ENCODE assay signal across 8 cellular contexts in genomic region chr12:11545438-11546330, GRCh38.
A peak's percentile ranks its signal among the peaks of the same experiment; 100 is the strongest.
DNase-seq lines count a peak whose midpoint lies in the region; ATAC-seq, FAIRE-seq and TF ChIP-seq lines count a peak whose summit lies in the region.

No MANE protein-coding gene starts in this region.

- no peaks in the 10 kb centered on the region for H3K9me3 ChIP-seq in A673 (ENCODE audit: low read depth, low read length, poor library complexity, severe bottlenecking)
- no peaks in the 10 kb centered on the region for H3K9me3 ChIP-seq in HepG2 (ENCODE audit: low read length)
- H3K9me3 ChIP-seq in osteoblast (ENCODE audit: low read depth, low read length): no peaks in the 10 kb centered on the region
- no peaks in the 10 kb centered on the region for H3K9me3 ChIP-seq in GM23248 (ENCODE audit: low read depth)

- H3K4me1 ChIP-seq in A673 (ENCODE audit: insufficient read depth, low read length, poor library complexity, severe bottlenecking) (peaks cover 19% of the 10 kb centered on the region), HepG2 (ENCODE audit: insufficient read depth, low read length) (no peaks in the 10 kb centered on the region), osteoblast (ENCODE audit: insufficient read depth, low read length) (peaks cover 3% of the 10 kb centered on the region), GM23248 (ENCODE audit: insufficient read depth) (no peaks in the 10 kb centered on the region)

- TF ChIP-seq EP300 in HepG2 (IDR thresholded peaks at IDR 0.05; ENCODE audit: low read depth in 2 of 2, low read length in 2 of 2) (no peak), HepG2 (CRISPR knock-in tag; IDR thresholded peaks at IDR 0.05; ENCODE audit: borderline replicate concordance) (no peak)

- H4K20me1 ChIP-seq in HepG2 (ENCODE audit: insufficient read depth, low read length) (no peaks in the 10 kb centered on the region), osteoblast (ENCODE audit: insufficient read depth, low read length) (no peaks in the 10 kb centered on the region), GM23248 (ENCODE audit: insufficient read depth) (no peaks in the 10 kb centered on the region)

- POLR2A ChIA-PET in A673 (lab: Charles Lee; ENCODE audit: low non-redundant PET) (interaction anchor here (0.6 kb wide), 1 partner anchor 109 kb away, joined by 3 read pairs; no protein-coding TSS in a partner anchor), HepG2 (lab: Yijun Ruan, JAX) (no interaction called here)

- no TSS peak for BruUV-seq in A673 (replicated peaks; lab: Mats Ljungman, UMichigan)
- BruUV-seq in HepG2 (replicated peaks; lab: Mats Ljungman, UMichigan): no TSS peak

- intact Hi-C loops in A673 (cut with micrococcal nuclease; ENCODE audit: unreplicated experiment): no loop called here
- intact Hi-C loops in HepG2 (cut with micrococcal nuclease; ENCODE audit: unreplicated experiment): no loop called here
- intact Hi-C loops in dorsolateral prefrontal cortex (cut with DNase I): no loop called here

- CTCF ChIA-PET in A673 (lab: Charles Lee) (interaction anchor here (1.0 kb wide), 1 partner anchor 487 kb away, joined by 5 read pairs; no protein-coding TSS in a partner anchor), HepG2 (lab: Yijun Ruan, JAX; ENCODE audit: low intra/inter-chr PET ratio, low total read pairs) (no interaction called here)

- no peak overlapping the region for H3K9ac ChIP-seq in HepG2 (ENCODE audit: insufficient read depth, low read depth, low read length)
- no peak overlapping the region for H3K9ac ChIP-seq in GM23248

- H3F3A ChIP-seq in GM23248 (ENCODE audit: insufficient read depth): no peaks in the 10 kb centered on the region

- no peak for FAIRE-seq in HepG2 (lab: Jason Lieb, UNC)

- DNase-seq in A673 (ENCODE audit: low spot score) (peak; percentile 72), HepG2 (ENCODE audit: low spot score) (no peak), osteoblast (ENCODE audit: insufficient read length, low spot score, missing footprints) (no peak), GM23248 (no peak), dorsolateral prefrontal cortex (no peak)
- DNase-seq in activated CD4-positive, alpha-beta T cell treated with anti-CD3 and anti-CD28 coated beads, Interleukin-2, amount 50 U/mL, for 48 hours: peak; percentile 29 to 43

- H3K9me2 ChIP-seq in GM23248 (ENCODE audit: insufficient read depth): no peaks in the 10 kb centered on the region

- WGBS in HepG2 (ENCODE audit: low lambda C conversion rate): 31% methylated on average over 6 of the region's 6 CpGs
- 44 to 48% methylated on average over 6 of the region's 6 CpGs for WGBS in GM23248 (ENCODE audit: low coverage in 1 of 2, low lambda C conversion rate in 2 of 2, missing lambda C conversion rate in 2 of 2), 2 experiments

- H3K27me3 ChIP-seq in A673 (replicated peaks; ENCODE audit: insufficient read depth, low read depth, low read length, poor library complexity): no peaks in the 10 kb centered on the region
- no peaks in the 10 kb centered on the region for H3K27me3 ChIP-seq in HepG2 (ENCODE audit: control insufficient read depth in 1 of 2, insufficient read depth in 2 of 2, low read length in 2 of 2)
- H3K27me3 ChIP-seq in osteoblast (ENCODE audit: insufficient read depth, low read length): no peaks in the 10 kb centered on the region
- peaks cover 4% of the 10 kb centered on the region; the same call in 1 of the 2 replicates for H3K27me3 ChIP-seq in GM23248 (replicated peaks; ENCODE audit: insufficient read depth)
- H3K27me3 ChIP-seq in dorsolateral prefrontal cortex: no peaks in the 10 kb centered on the region

- ATAC-seq in GM19043 (IDR thresholded peaks at IDR 0.05; ENCODE audit: low read depth, unreplicated experiment): peak; percentile 73
- peak; percentile 79 for ATAC-seq in HG03135 (IDR thresholded peaks at IDR 0.05; ENCODE audit: unreplicated experiment)
- ATAC-seq in HepG2: no peak

- H3K27ac ChIP-seq in A673 (ENCODE audit: low read depth, low read length, poor library complexity, severe bottlenecking) (peak overlapping the region; percentile 49), HepG2 (ENCODE audit: extremely low read length, insufficient read depth, low read length) (no peak overlapping the region), osteoblast (ENCODE audit: low read depth, low read length) (no peak overlapping the region), GM23248 (no peak overlapping the region), dorsolateral prefrontal cortex (no peak overlapping the region)

- no peak overlapping the region for H3K4me2 ChIP-seq in HepG2 (ENCODE audit: low read depth, low read length)
- no peak overlapping the region for H3K4me2 ChIP-seq in osteoblast (ENCODE audit: insufficient read depth, low read length)
- H3K4me2 ChIP-seq in GM23248 (ENCODE audit: unreplicated experiment): no peak overlapping the region

- TF ChIP-seq POLR2A in HepG2 (IDR thresholded peaks at IDR 0.05; ENCODE audit: insufficient read depth in 1 of 2, low read depth in 2 of 2, low read length in 2 of 2): no peak

- in situ Hi-C loops in HepG2 (cut with HindIII; ENCODE audit: extremely low pct_ligation_motif_present, low pct_unique_long_range_greater_than_20kb) (no loop called here), GM23248 (cut with MboI) (no loop called here)

- H3K4me3 ChIP-seq in A673 (ENCODE audit: low read depth, low read length, poor library complexity, severe bottlenecking) (no peak overlapping the region), HepG2 (replicated peaks in 1 of 3; ENCODE audit: insufficient read depth in 1 of 3, low read depth in 2 of 3, low read length in 3 of 3) (no peak overlapping the region), osteoblast (ENCODE audit: insufficient read depth, low read length) (no peak overlapping the region), GM23248 (no peak overlapping the region), dorsolateral prefrontal cortex (no peak overlapping the region)

- no peaks in the 10 kb centered on the region for H3K36me3 ChIP-seq in A673 (ENCODE audit: insufficient read depth, low read length, poor library complexity, severe bottlenecking)
- no peaks in the 10 kb centered on the region for H3K36me3 ChIP-seq in HepG2 (replicated peaks in 1 of 2; ENCODE audit: control insufficient read depth in 1 of 2, insufficient read depth in 2 of 2, low read length in 2 of 2)
- H3K36me3 ChIP-seq in osteoblast (ENCODE audit: insufficient read depth, low read length): no peaks in the 10 kb centered on the region
- H3K36me3 ChIP-seq in GM23248 (ENCODE audit: low read depth): no peaks in the 10 kb centered on the region

- H3K79me2 ChIP-seq in HepG2 (ENCODE audit: insufficient read depth, low read length) (no peaks in the 10 kb centered on the region), osteoblast (ENCODE audit: insufficient read depth, low read length) (no peaks in the 10 kb centered on the region), GM23248 (ENCODE audit: insufficient read depth) (no peaks in the 10 kb centered on the region)

- H2AFZ ChIP-seq in HepG2 (ENCODE audit: low read length) (no peak overlapping the region), osteoblast (ENCODE audit: low read length) (no peak overlapping the region), GM23248 (no peak overlapping the region)

- no peak for TF ChIP-seq CTCF in A673 (conservative IDR thresholded peaks at IDR 0.05; ENCODE audit: low read depth, low read length)
- no peak for TF ChIP-seq CTCF in HepG2 (CRISPR knock-in tag; IDR thresholded peaks at IDR 0.05)
- no peak for TF ChIP-seq CTCF in osteoblast (IDR thresholded peaks at IDR 0.05; ENCODE audit: extremely low read depth, low read depth, low read length)
- TF ChIP-seq CTCF in dorsolateral prefrontal cortex (IDR thresholded peaks at IDR 0.05 in 54 of 56, conservative IDR thresholded peaks at IDR 0.05 in 2 of 56; ENCODE audit: low read depth in 1 of 56, partially characterized antibody in 56 of 56): no peak

- TF ChIP-seq RAD21 in HepG2 (CRISPR knock-in tag; IDR thresholded peaks at IDR 0.05): no peak

TF ChIP-seq in HepG2, 621 proteins besides CTCF, POLR2A, EP300 and RAD21:
- TF ChIP-seq GATAD2A (CRISPR knock-in tag; IDR thresholded peaks at IDR 0.05): no peak
- no peak for TF ChIP-seq ATF6 (CRISPR knock-in tag; conservative IDR thresholded peaks at IDR 0.05)
- TF ChIP-seq ARNT (IDR thresholded peaks at IDR 0.05): no peak
- no peak for TF ChIP-seq GABPA (IDR thresholded peaks at IDR 0.05; ENCODE audit: low read depth, low read length)
- peak; percentile 48; the same call in 1 of the 2 replicates for TF ChIP-seq GABPA (CRISPR knock-in tag; IDR thresholded peaks at IDR 0.05; ENCODE audit: low read depth)
- no peak for TF ChIP-seq RXRB (CRISPR knock-in tag; IDR thresholded peaks at IDR 0.05; ENCODE audit: borderline replicate concordance)
- no peak for TF ChIP-seq ZNF101 (CRISPR knock-in tag; IDR thresholded peaks at IDR 0.05; ENCODE audit: borderline replicate concordance, low read depth)
- TF ChIP-seq ZNF546 (CRISPR knock-in tag; conservative IDR thresholded peaks at IDR 0.05): no peak
TF ChIP-seq in HepG2: peak in this region for 1.

Comparison
In these comparisons a context has a peak if more than half of its experiments do, and no peak if none do; other contexts are left out.
1. DNase-seq: peak in A673 (single experiment) and activated CD4-positive, alpha-beta T cell treated with anti-CD3 and anti-CD28 coated beads, Interleukin-2, amount 50 U/mL, for 48 hours (2 of 2); none in HepG2 (single experiment), osteoblast (single experiment), GM23248 (single experiment) and dorsolateral prefrontal cortex (0 of 10).